14 cellular contexts compared by ENCODE assay signal in genomic region chr14:89921346-89921745, GRCh38. TPM values are rescaled to one million over a fixed set of nuclear protein-coding genes. Genes with fewer than 3 reads are reported as not detected.
A peak's percentile ranks its signal among the peaks of the same experiment; 100 is the strongest.
DNase-seq lines count a peak whose midpoint lies in the region; ATAC-seq and TF ChIP-seq lines count a peak whose summit lies in the region.
"Had no signal": no experiment of that assay in that cellular context is flagged by ENCODE, and none has a peak within 500 bp of the region (broad histone marks: within the 10 kb centered on the region; RNA-seq: fewer than 3 reads in every experiment).

No MANE protein-coding gene starts in this region.

- H3K27me3 ChIP-seq in SK-N-SH (ENCODE audit: insufficient read depth): no peaks in the 10 kb centered on the region
- H3K27me3 ChIP-seq: BLaER1 treated with 17β-estradiol and CSF1 and Interleukin-3, amounts not matched to agents 10 nM and 100 nM had no signal

- H3K4me1 ChIP-seq in SK-N-SH (ENCODE audit: control insufficient read depth in 1 of 2, insufficient read depth in 2 of 2, low read depth in 1 of 2, low read length in 1 of 2): peaks cover 0 to 6% of the 10 kb centered on the region in 2 experiments; a peak in 2 of 4 replicates
- H3K4me1 ChIP-seq in OCI-LY7 (ENCODE audit: insufficient read depth, low read length, poor library complexity, severe bottlenecking): no peaks in the 10 kb centered on the region

- no TSS peak for BruUV-seq in OCI-LY7 (replicated peaks; lab: Mats Ljungman, UMichigan)

- intact Hi-C loops in OCI-LY7 (cut with micrococcal nuclease; ENCODE audit: unreplicated experiment): no loop called here

- TF ChIP-seq RAD21 in SK-N-SH (IDR thresholded peaks at IDR 0.05; ENCODE audit: low read length): no peak

- WGBS in SK-N-SH (ENCODE audit: low lambda C conversion rate): 88% methylated on average over 3 of the region's 3 CpGs

- TF ChIP-seq CTCF in SK-N-SH (IDR thresholded peaks at IDR 0.05): no peak
- TF ChIP-seq CTCF in fibroblast of mammary gland (conservative IDR thresholded peaks at IDR 0.05; ENCODE audit: control insufficient read depth, insufficient read depth, low read depth, low read length): no peak
- TF ChIP-seq CTCF in OCI-LY7 (conservative IDR thresholded peaks at IDR 0.05; ENCODE audit: low read length): no peak

- peaks cover 0 to 5% of the 10 kb centered on the region in 2 experiments for H3K36me3 ChIP-seq in SK-N-SH (replicated peaks in 1 of 2; ENCODE audit: control insufficient read depth in 1 of 2, insufficient read depth in 2 of 2, low read length in 1 of 2)
- 0 out of 2 replicates have a peak, but pooled peaks cover 4% of the 10 kb centered on the region for H3K36me3 ChIP-seq in OCI-LY7 (ENCODE audit: insufficient read depth, low read length)

- H3K79me2 ChIP-seq in SK-N-SH (ENCODE audit: insufficient read depth) (no peaks in the 10 kb centered on the region), OCI-LY7 (ENCODE audit: insufficient read depth, low read depth, low read length) (no peaks in the 10 kb centered on the region)

- POLR2A ChIA-PET in SK-N-SH (lab: Yijun Ruan, JAX) (no interaction called here), OCI-LY7 (lab: Charles Lee) (interaction anchor here (0.6 kb wide), 1 partner anchor 1524 kb away, joined by 3 read pairs; no protein-coding TSS in a partner anchor)

- TF ChIP-seq EP300 in SK-N-SH (IDR thresholded peaks at IDR 0.05; ENCODE audit: borderline replicate concordance in 1 of 2, low read depth in 1 of 2, low read length in 1 of 2): no peak

- H3K9ac ChIP-seq in SK-N-SH: peak overlapping the region; percentile 49; the same call in 1 of the 2 replicates
- H3K9ac ChIP-seq: BLaER1 treated with 17β-estradiol and CSF1 and Interleukin-3, amounts not matched to agents 10 nM and 100 nM had no signal

- H3K4me3 ChIP-seq in SK-N-SH (ENCODE audit: low read depth in 2 of 2, low read length in 1 of 2) (no peak overlapping the region), fibroblast of mammary gland (ENCODE audit: control insufficient read depth, low read depth, low read length) (no peak overlapping the region), OCI-LY7 (ENCODE audit: low read depth, low read length, poor library complexity, severe bottlenecking) (no peak overlapping the region)
- H3K4me3 ChIP-seq: BLaER1 treated with 17β-estradiol and CSF1 and Interleukin-3, amounts not matched to agents 10 nM and 100 nM had no signal

- CTCF ChIA-PET in SK-N-SH (lab: Yijun Ruan, JAX) (interaction anchor here (0.6 kb wide), 1 partner anchor 11 kb away, joined by 3 read pairs; no protein-coding TSS in a partner anchor), OCI-LY7 (lab: Charles Lee; ENCODE audit: unreplicated experiment) (no interaction called here)

- H3K4me2 ChIP-seq in SK-N-SH (no peak overlapping the region), OCI-LY7 (ENCODE audit: low read length) (no peak overlapping the region)
- H3K4me2 ChIP-seq: BLaER1 treated with 17β-estradiol and CSF1 and Interleukin-3, amounts not matched to agents 10 nM and 100 nM had no signal

- H3K9me3 ChIP-seq in SK-N-SH (no peaks in the 10 kb centered on the region), OCI-LY7 (ENCODE audit: low read length) (no peaks in the 10 kb centered on the region)
- H3K9me3 ChIP-seq: BLaER1 treated with 17β-estradiol and CSF1 and Interleukin-3, amounts not matched to agents 10 nM and 100 nM had no signal

- ATAC-seq in SK-N-SH treated with all-trans-retinoic acid at 6 μM for 48 hours (no peak), HG03571 (IDR thresholded peaks at IDR 0.05; ENCODE audit: unreplicated experiment) (no peak)

- peaks cover 36% of the 10 kb centered on the region for H3F3A ChIP-seq in SK-N-SH (replicated peaks; ENCODE audit: insufficient read depth)

- H3K27ac ChIP-seq in SK-N-SH (ENCODE audit: low read depth in 2 of 2, low read length in 1 of 2) (peak overlapping the region in 1 of 2 experiments; percentile 93; a peak in 2 of 4 replicates), substantia nigra (ENCODE audit: low read depth, low read length, poor library complexity, severe bottlenecking) (peak overlapping the region; percentile 52), OCI-LY7 (ENCODE audit: low read depth, low read length, poor library complexity, severe bottlenecking) (no peak overlapping the region)
- H3K27ac ChIP-seq: 22Rv1; BLaER1 treated with 17β-estradiol and CSF1 and Interleukin-3, amounts not matched to agents 10 nM and 100 nM had no signal

- H4K20me1 ChIP-seq in SK-N-SH (ENCODE audit: insufficient read depth) (no peaks in the 10 kb centered on the region), OCI-LY7 (ENCODE audit: insufficient read depth, low read length) (no peaks in the 10 kb centered on the region)
- H4K20me1 ChIP-seq: BLaER1 treated with 17β-estradiol and CSF1 and Interleukin-3, amounts not matched to agents 10 nM and 100 nM had no signal

- DNase-seq in SK-N-SH (no peak), astrocyte of the hippocampus (ENCODE audit: low read depth, low spot score) (peak; percentile 26), fibroblast of mammary gland (ENCODE audit: low read depth) (peak; percentile 41), substantia nigra (lab: John Stamatoyannopoulos, UW) (no peak), OCI-LY7 (ENCODE audit: low spot score) (no peak), epidermal melanocyte (ENCODE audit: insufficient read length, low spot score) (no peak)
- DNase-seq: H7, NCI-H1436 treated with DMSO at 0.1 percent for 48 hours, NCI-H2081, NCI-H524 had no signal

- no peak overlapping the region for H2AFZ ChIP-seq in SK-N-SH (ENCODE audit: low read depth)
- no peak overlapping the region for H2AFZ ChIP-seq in OCI-LY7 (ENCODE audit: low read length)

- no peaks in the 10 kb centered on the region for H3K9me2 ChIP-seq in SK-N-SH
- no peaks in the 10 kb centered on the region for H3K9me2 ChIP-seq in OCI-LY7 (ENCODE audit: insufficient read depth, low read length)

TF ChIP-seq in SK-N-SH, 30 proteins besides CTCF, POLR2A, EP300 and RAD21:
- TF ChIP-seq SIN3A (IDR thresholded peaks at IDR 0.05; ENCODE audit: borderline replicate concordance, low read depth, low read length) (no peak), TCF12 (IDR thresholded peaks at IDR 0.05) (no peak), POLR2AphosphoS5 (IDR thresholded peaks at IDR 0.05; ENCODE audit: low read depth, low read length) (no peak), NFIC (IDR thresholded peaks at IDR 0.05; ENCODE audit: borderline replicate concordance) (no peak), JUND (IDR thresholded peaks at IDR 0.05) (no peak), CHD2 (IDR thresholded peaks at IDR 0.05; ENCODE audit: low read length, partially characterized antibody) (no peak), MEF2A (IDR thresholded peaks at IDR 0.05; ENCODE audit: borderline replicate concordance, low read depth) (no peak), USF1 (IDR thresholded peaks at IDR 0.05; ENCODE audit: borderline replicate concordance, low read depth) (no peak), FOXJ3 (CRISPR knock-in tag; IDR thresholded peaks at IDR 0.05) (no peak), SMC3 (IDR thresholded peaks at IDR 0.05; ENCODE audit: low read depth, low read length) (no peak)
TF ChIP-seq in SK-N-SH: peak in this region for 0.

TF ChIP-seq in SK-N-SH treated with all-trans-retinoic acid at 6 μM for 48 hours, 23 proteins besides CTCF, POLR2A, EP300 and RAD21 (continues in another document):
- no peak for TF ChIP-seq TSHZ2 (CRISPR knock-in tag; IDR thresholded peaks at IDR 0.05)
- TF ChIP-seq GLIS3 (CRISPR knock-in tag; IDR thresholded peaks at IDR 0.05): no peak
- TF ChIP-seq PPARA (CRISPR knock-in tag; IDR thresholded peaks at IDR 0.05; ENCODE audit: borderline replicate concordance): no peak
- TF ChIP-seq POU6F1 (CRISPR knock-in tag; IDR thresholded peaks at IDR 0.05; ENCODE audit: borderline replicate concordance, low read depth): no peak

RNA-seq across cellular contexts. Expression of gene EFCAB11, which starts 33.2 kb away (rescaled TPM):
- polyA plus RNA-seq in SK-N-SH (2012; rRNA removed): 2.9 and 3.9 TPM in 2 replicates
- polyA plus RNA-seq in SK-N-SH (2012; cell fraction: cytosol; rRNA removed): 5.4 and 8.0 TPM in 2 replicates
- polyA plus RNA-seq in SK-N-SH (2012; cell fraction: nucleus; rRNA removed): 1.4 and 2.8 TPM in 2 replicates
- 9.3 and 10.7 TPM in 2 replicates for total RNA-seq in OCI-LY7 (2014; rRNA removed; shearing (Covaris generic))
- 26.6 and 29.5 TPM in 2 replicates for total RNA-seq in OCI-LY7 (2022)

RNA-seq across cellular contexts. Expression of gene TDP1, which starts 34.4 kb away (rescaled TPM):
- polyA plus RNA-seq in SK-N-SH (2012; rRNA removed): 14.5 and 18.1 TPM in 2 replicates
- 13.3 and 15.7 TPM in 2 replicates for polyA plus RNA-seq in SK-N-SH (2012; cell fraction: cytosol; rRNA removed)
- 13.5 and 21.1 TPM in 2 replicates for polyA plus RNA-seq in SK-N-SH (2012; cell fraction: nucleus; rRNA removed)
- 65.9 and 67.2 TPM in 2 replicates for total RNA-seq in OCI-LY7 (2014; rRNA removed; shearing (Covaris generic))
- total RNA-seq in OCI-LY7 (2022): 71.1 and 75.3 TPM in 2 replicates

Comparison
In these comparisons a context has a peak if more than half of its experiments do, and no peak if none do; other contexts are left out.
1. DNase-seq: peak in astrocyte of the hippocampus (single experiment) and fibroblast of mammary gland (single experiment); none in SK-N-SH (single experiment), substantia nigra (0 of 49), OCI-LY7 (single experiment) and epidermal melanocyte (single experiment).